ENCODE assay signal across 21 cellular contexts in the genomic region with DNA sequence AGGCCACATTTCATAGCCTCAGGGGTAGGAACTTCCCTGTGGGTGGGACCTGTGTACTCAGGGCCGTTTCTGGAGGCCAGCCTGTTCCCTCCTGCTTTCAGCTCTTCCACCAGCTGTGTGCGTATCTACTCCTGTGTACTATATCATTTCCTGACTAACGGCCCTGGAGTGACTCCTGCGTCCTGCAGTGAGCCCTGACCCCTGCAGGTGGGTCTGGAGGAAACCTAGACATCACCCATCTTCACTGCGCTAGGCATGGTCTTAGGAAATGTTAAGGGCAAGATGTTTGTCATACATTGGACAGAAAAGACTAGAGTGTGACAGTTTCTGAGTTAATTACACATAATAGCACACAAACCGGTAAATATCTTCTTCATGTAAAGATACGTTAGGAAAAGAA.
"Had no signal": no experiment of that assay in that cellular context is flagged by ENCODE, and none has a peak within 500 bp of the region (broad histone marks: within the 10 kb centered on the region; RNA-seq: fewer than 3 reads in every experiment).

No MANE protein-coding gene starts in this region.

- H3K27ac ChIP-seq: adrenal gland, breast epithelium, lower lobe of right lung, tibial artery had no signal

- DNase-seq: activated CD4-positive, alpha-beta T cell treated with anti-CD3 and anti-CD28 coated beads for 1 hour; activated T-cell treated with anti-CD3 and anti-CD28 coated beads, Interleukin-2, amount 50 U/mL, for 24 hours; adrenal gland; effector memory CD4-positive, alpha-beta T cell; foreskin melanocyte; lower lobe of right lung; mesendoderm; mucosa of descending colon; posterior cingulate gyrus; small intestine; stimulated activated CD4-positive, alpha-beta T cell treated with anti-CD3 and anti-CD28 coated beads, Interleukin-2, amount 100 ng/mL, for 24 hours; stimulated activated naive CD8-positive, alpha-beta T cell treated with anti-CD3 and anti-CD28 coated beads, Interleukin-15, amount 100 ng/mL, for 72 hours; tibial artery had no signal

- H3K36me3 Mint-ChIP-seq: activated naive CD8-positive, alpha-beta T cell; stimulated activated effector memory CD8-positive, alpha-beta T cell treated with anti-CD3 and anti-CD28 coated beads, Interleukin-12 subunit alpha, Interleukin-12 subunit beta, amount 100 ng/mL, for 72 hours had no signal

- H3K4me3 ChIP-seq: adrenal gland, breast epithelium, lower lobe of right lung, mucosa of descending colon, tibial artery had no signal

- H3K36me3 ChIP-seq: adrenal gland, breast epithelium, lower lobe of right lung, tibial artery had no signal

- H3K27ac Mint-ChIP-seq: activated naive CD8-positive, alpha-beta T cell; activated T-cell treated with anti-CD3 and anti-CD28 coated beads, Interleukin-2, amount 50 U/mL, for 24 hours; activated T-helper 17 cell treated with anti-CD3 and anti-CD28 coated beads, Interleukin-2, amount 50 U/mL, for 72 hours; stimulated activated effector memory CD8-positive, alpha-beta T cell treated with anti-CD3 and anti-CD28 coated beads, Interleukin-12 subunit alpha, Interleukin-12 subunit beta, amount 100 ng/mL, for 72 hours; stimulated activated naive CD8-positive, alpha-beta T cell treated with anti-CD3 and anti-CD28 coated beads, Interleukin-15, amount 100 ng/mL, for 72 hours had no signal

- ATAC-seq: activated T-helper 17 cell treated with anti-CD3 and anti-CD28 coated beads, Interleukin-2, amount 50 U/mL, for 72 hours; esophagus mucosa; left lobe of liver; lower lobe of right lung; mucosa of descending colon; sciatic nerve; stimulated activated effector memory CD8-positive, alpha-beta T cell treated with anti-CD3 and anti-CD28 coated beads, Interleukin-12 subunit alpha, Interleukin-12 subunit beta, amount 100 ng/mL, for 72 hours; stimulated activated naive CD8-positive, alpha-beta T cell treated with anti-CD3 and anti-CD28 coated beads, Interleukin-15, amount 100 ng/mL, for 72 hours had no signal

- H3K9me3 ChIP-seq: adrenal gland had no signal

- H3K27me3 Mint-ChIP-seq: activated naive CD8-positive, alpha-beta T cell; activated T-cell treated with anti-CD3 and anti-CD28 coated beads, Interleukin-2, amount 50 U/mL, for 24 hours; activated T-helper 17 cell treated with anti-CD3 and anti-CD28 coated beads, Interleukin-2, amount 50 U/mL, for 72 hours; central memory CD8-positive, alpha-beta T cell; stimulated activated naive CD8-positive, alpha-beta T cell treated with anti-CD3 and anti-CD28 coated beads, Interleukin-15, amount 100 ng/mL, for 72 hours had no signal

- H3K27me3 ChIP-seq: adrenal gland, breast epithelium, tibial artery had no signal

- H3K4me3 Mint-ChIP-seq: activated naive CD8-positive, alpha-beta T cell; activated T-cell treated with anti-CD3 and anti-CD28 coated beads, Interleukin-2, amount 50 U/mL, for 24 hours; activated T-helper 17 cell treated with anti-CD3 and anti-CD28 coated beads, Interleukin-2, amount 50 U/mL, for 72 hours; central memory CD8-positive, alpha-beta T cell; stimulated activated effector memory CD8-positive, alpha-beta T cell treated with anti-CD3 and anti-CD28 coated beads, Interleukin-12 subunit alpha, Interleukin-12 subunit beta, amount 100 ng/mL, for 72 hours; stimulated activated naive CD8-positive, alpha-beta T cell treated with anti-CD3 and anti-CD28 coated beads, Interleukin-15, amount 100 ng/mL, for 72 hours had no signal

- H3K4me1 Mint-ChIP-seq: activated T-helper 17 cell treated with anti-CD3 and anti-CD28 coated beads, Interleukin-2, amount 50 U/mL, for 72 hours; central memory CD8-positive, alpha-beta T cell; stimulated activated effector memory CD8-positive, alpha-beta T cell treated with anti-CD3 and anti-CD28 coated beads, Interleukin-12 subunit alpha, Interleukin-12 subunit beta, amount 100 ng/mL, for 72 hours; stimulated activated naive CD8-positive, alpha-beta T cell treated with anti-CD3 and anti-CD28 coated beads, Interleukin-15, amount 100 ng/mL, for 72 hours had no signal
